Comparison of ENCODE assay signal across 24 cellular contexts in the genomic region with DNA sequence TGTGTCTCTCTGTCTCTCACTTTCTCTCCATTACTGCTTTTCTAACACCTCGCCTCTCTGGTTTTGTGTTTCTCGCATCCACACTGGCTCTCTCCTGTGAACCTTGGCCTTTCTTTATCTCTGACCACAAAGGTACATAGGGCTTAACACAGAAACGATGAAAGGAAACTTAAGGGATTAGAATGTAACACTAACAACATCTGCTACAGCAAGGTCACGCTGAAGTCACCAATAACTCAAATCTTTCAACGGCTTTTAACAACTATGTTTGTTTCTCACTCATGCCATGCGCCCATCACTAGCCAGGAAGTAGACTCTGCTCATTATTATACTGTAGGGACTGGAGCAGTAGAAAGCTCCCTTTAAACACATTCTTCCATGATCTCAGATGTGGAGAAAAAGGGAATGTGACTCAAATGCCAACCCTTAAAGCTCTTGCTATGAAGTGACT. TPM values are rescaled to one million over a fixed set of nuclear protein-coding genes. Genes with fewer than 3 reads are reported as not detected.
A peak's percentile ranks its signal among the peaks of the same experiment; 100 is the strongest.
DNase-seq lines count a peak whose midpoint lies in the region; ATAC-seq, FAIRE-seq and TF ChIP-seq lines count a peak whose summit lies in the region.
"Had no signal": no experiment of that assay in that cellular context is flagged by ENCODE, and none has a peak within 500 bp of the region (broad histone marks: within the 10 kb centered on the region; RNA-seq: fewer than 3 reads in every experiment).

No MANE protein-coding gene starts in this region.

- in situ Hi-C loops in K562 (cut with MboI) = no loop called here

- CTCF ChIA-PET in K562 (lab: Yijun Ruan, JAX; ENCODE audit: low intra/inter-chr PET ratio) = no interaction called here

- H3K36me3 Mint-ChIP-seq in GM23338 (ENCODE audit: low read depth) = no peaks in the 10 kb centered on the region
- H3K36me3 Mint-ChIP-seq: activated naive CD8-positive, alpha-beta T cell treated with anti-CD3 and anti-CD28 coated beads for 36 hours; CD8-positive, alpha-beta T cell; immature natural killer cell had no signal

- WGBS in K562 (ENCODE audit: insufficient coverage, low coverage, missing lambda C conversion rate) = 0% methylated on average over 6 of the region's 6 CpGs

- H3K36me3 ChIP-seq in GM23338 (ENCODE audit: insufficient read depth) = no peaks in the 10 kb centered on the region
- no peaks in the 10 kb centered on the region for H3K36me3 ChIP-seq in K562 (ENCODE audit: control insufficient read depth, insufficient read depth, low read length)
- H3K36me3 ChIP-seq: gastroesophageal sphincter had no signal

- no peaks in the 10 kb centered on the region for H3K9me1 ChIP-seq in K562 (ENCODE audit: control insufficient read depth, insufficient read depth, low read length)

- H3K4me1 ChIP-seq in GM23338 (ENCODE audit: insufficient read depth) (no peaks in the 10 kb centered on the region), K562 (replicated peaks in 1 of 2; ENCODE audit: control insufficient read depth in 2 of 2, insufficient read depth in 2 of 2, low read length in 2 of 2) (no peaks in the 10 kb centered on the region)
- H3K4me1 ChIP-seq: A549, gastroesophageal sphincter had no signal

- TF ChIP-seq RAD21 in K562 (CRISPR knock-in tag; conservative IDR thresholded peaks at IDR 0.05 in 1 of 2, IDR thresholded peaks at IDR 0.05 in 1 of 2) = no peak

- H3K4me2 ChIP-seq in GM23338 (no peak overlapping the region), K562 (ENCODE audit: insufficient read depth, low read length) (no peak overlapping the region)
- H3K4me2 ChIP-seq: A549 had no signal

- H3K4me1 Mint-ChIP-seq in GM23338 = peaks cover 4% of the 10 kb centered on the region; the same call in 1 of the 3 replicates
- H3K4me1 Mint-ChIP-seq: activated CD4-positive, alpha-beta T cell treated with anti-CD3 and anti-CD28 coated beads for 36 hours; activated naive CD8-positive, alpha-beta T cell treated with anti-CD3 and anti-CD28 coated beads for 36 hours; immature natural killer cell had no signal

- H3K9me3 Mint-ChIP-seq in GM23338 = no peaks in the 10 kb centered on the region
- H3K9me3 Mint-ChIP-seq: activated naive CD8-positive, alpha-beta T cell treated with anti-CD3 and anti-CD28 coated beads for 36 hours; activated T-cell treated with anti-CD3 and anti-CD28 coated beads, Interleukin-2, amount 50 U/mL, for 24 hours; CD8-positive, alpha-beta T cell; immature natural killer cell had no signal

- H3K9me2 ChIP-seq in GM23338 (ENCODE audit: insufficient read depth) = no peaks in the 10 kb centered on the region

- no peak overlapping the region for H3K27ac Mint-ChIP-seq in GM23338
- H3K27ac Mint-ChIP-seq: activated CD4-positive, alpha-beta T cell treated with anti-CD3 and anti-CD28 coated beads for 36 hours; activated naive CD8-positive, alpha-beta T cell treated with anti-CD3 and anti-CD28 coated beads for 36 hours; activated T-cell treated with anti-CD3 and anti-CD28 coated beads, Interleukin-2, amount 50 U/mL, for 24 hours; CD8-positive, alpha-beta T cell; immature natural killer cell had no signal

- TF ChIP-seq CTCF in AG10803 (conservative IDR thresholded peaks at IDR 0.05; ENCODE audit: low read length) = no peak
- TF ChIP-seq CTCF in GM23338 (conservative IDR thresholded peaks at IDR 0.05; ENCODE audit: low read depth in 2 of 2) = no peak
- TF ChIP-seq CTCF in K562 (IDR thresholded peaks at IDR 0.05 in 2 of 3, conservative IDR thresholded peaks at IDR 0.05 in 1 of 3; ENCODE audit: insufficient read depth in 2 of 3, low read depth in 1 of 3, low read length in 3 of 3) = no peak

- H3K27me3 Mint-ChIP-seq in GM23338 (ENCODE audit: insufficient read depth, low read depth, poor library complexity) = peaks cover 2% of the 10 kb centered on the region
- H3K27me3 Mint-ChIP-seq: activated naive CD8-positive, alpha-beta T cell treated with anti-CD3 and anti-CD28 coated beads for 36 hours had no signal

- ATAC-seq in GM23338 = peak; percentile 35
- ATAC-seq in K562 = no peak
- ATAC-seq in HG03520 (IDR thresholded peaks at IDR 0.05; ENCODE audit: unreplicated experiment) = no peak
- no peak for ATAC-seq in HG02981 (IDR thresholded peaks at IDR 0.05; ENCODE audit: unreplicated experiment)
- no peak for ATAC-seq in HG03469 (IDR thresholded peaks at IDR 0.05; ENCODE audit: unreplicated experiment)
- ATAC-seq: A549; activated CD4-positive, alpha-beta T cell treated with anti-CD3 and anti-CD28 coated beads for 36 hours; CD8-positive, alpha-beta T cell; gastroesophageal sphincter had no signal

- H3K9ac ChIP-seq in K562 (ENCODE audit: insufficient read depth in 1 of 2, low read depth in 2 of 2, low read length in 2 of 2) = no peak overlapping the region

- H4K20me1 ChIP-seq in GM23338 (replicated peaks; ENCODE audit: insufficient read depth) (no peaks in the 10 kb centered on the region), K562 (replicated peaks; ENCODE audit: control insufficient read depth, insufficient read depth, low read length) (no peaks in the 10 kb centered on the region)

- TF ChIP-seq POLR2A in K562 (conservative IDR thresholded peaks at IDR 0.05) = no peak

- TF ChIP-seq EP300 in K562 (IDR thresholded peaks at IDR 0.05; ENCODE audit: low read length) = no peak

- no peak overlapping the region for H3K4me3 Mint-ChIP-seq in GM23338
- H3K4me3 Mint-ChIP-seq: activated CD4-positive, alpha-beta T cell treated with anti-CD3 and anti-CD28 coated beads for 36 hours; activated naive CD8-positive, alpha-beta T cell treated with anti-CD3 and anti-CD28 coated beads for 36 hours; activated T-cell treated with anti-CD3 and anti-CD28 coated beads, Interleukin-2, amount 50 U/mL, for 24 hours; CD8-positive, alpha-beta T cell; immature natural killer cell had no signal

- H3K79me2 ChIP-seq in GM23338 (replicated peaks; ENCODE audit: insufficient read depth) (no peaks in the 10 kb centered on the region), K562 (ENCODE audit: control insufficient read depth, insufficient read depth, low read length) (no peaks in the 10 kb centered on the region)

- POLR2A ChIA-PET in K562 (lab: Yijun Ruan, JAX) = no interaction called here

- FAIRE-seq in K562 (lab: Jason Lieb, UNC) = no peak
- FAIRE-seq: A549, endothelial cell of umbilical vein, HTR-8/SVneo had no signal

- H3K27me3 ChIP-seq in GM23338 (ENCODE audit: insufficient read depth) (no peaks in the 10 kb centered on the region), K562 (ENCODE audit: control insufficient read depth in 2 of 2, insufficient read depth in 2 of 2, low read length in 2 of 2) (peaks cover 6 to 8% of the 10 kb centered on the region in 2 experiments; a peak in 4 of 5 replicates)
- H3K27me3 ChIP-seq: gastroesophageal sphincter had no signal

- H2AFZ ChIP-seq in GM23338 (peak overlapping the region; percentile 86), K562 (ENCODE audit: low read depth, low read length) (no peak overlapping the region)

- H3F3A ChIP-seq in GM23338 (replicated peaks; ENCODE audit: low read depth) = no peaks in the 10 kb centered on the region

- intact Hi-C loops in K562 (cut with micrococcal nuclease) = no loop called here

- H3K9me3 ChIP-seq in K562 (replicated peaks; ENCODE audit: control insufficient read depth, insufficient read depth, low read depth, low read length) = no peaks in the 10 kb centered on the region
- H3K9me3 ChIP-seq: A549, gastroesophageal sphincter had no signal

- BruUV-seq in K562 (replicated peaks; lab: Mats Ljungman, UMichigan) = no TSS peak

- peak; percentile 59 for DNase-seq in AG10803 (ENCODE audit: low read depth)
- no peak for DNase-seq in GM23338 (ENCODE audit: low spot score)
- no peak for DNase-seq in K562 (ENCODE audit: extremely low read depth in 1 of 4, low spot score in 3 of 4)
- peak; percentile 36 for DNase-seq in myocyte (ENCODE audit: low read depth)
- no peak for DNase-seq in central memory CD4-positive, alpha-beta T cell
- DNase-seq: activated CD4-positive, alpha-beta T cell treated with anti-CD3 and anti-CD28 coated beads for 36 hours; activated naive CD8-positive, alpha-beta T cell treated with anti-CD3 and anti-CD28 coated beads for 36 hours; activated T-cell treated with anti-CD3 and anti-CD28 coated beads, Interleukin-2, amount 50 U/mL, for 24 hours; caudate nucleus; CD8-positive, alpha-beta T cell; GDM1; immature natural killer cell; posterior cingulate gyrus; Right ventricle myocardium superior had no signal

- no peak overlapping the region; the same call in 1 of the 2 replicates for H3K27ac ChIP-seq in GM23338 (ENCODE audit: low read depth)
- H3K27ac ChIP-seq in K562 (ENCODE audit: extremely low read depth, low read depth, low read length) = no peak overlapping the region
- H3K27ac ChIP-seq: A549, gastroesophageal sphincter had no signal

- H3K4me3 ChIP-seq in AG10803 (ENCODE audit: low read length) = no peak overlapping the region
- no peak overlapping the region for H3K4me3 ChIP-seq in GM23338
- no peak overlapping the region for H3K4me3 ChIP-seq in K562
- H3K4me3 ChIP-seq: A549, gastroesophageal sphincter had no signal

RNA-seq across cellular contexts. Expression of a gene that starts 9.3 kb away (rescaled TPM):
- not detected in 2 replicates for total RNA-seq in GM23338 (2014; rRNA removed; shearing (Covaris generic))
- polyA plus RNA-seq in GM23338 (2016; fragmentation: Nextera tagmentation; extraction: Ambion mirVana) = not detected in 2 replicates
- not detected in 2 replicates for total RNA-seq in K562 (2011; cell fraction: chromatin; rRNA removed; ENCODE audit: low replicate concordance)
- not detected in 2 replicates for total RNA-seq in K562 (2011; cell fraction: nucleolus; rRNA removed)
- not detected in 2 replicates for total RNA-seq in K562 (2011; cell fraction: nucleoplasm; rRNA removed)
- not detected in 2 replicates for total RNA-seq in K562 (2014; rRNA removed)
- not detected in 2 replicates for total RNA-seq in K562 (2014; rRNA removed; fragmentation: Illumina TruSeq; extraction: Trizol)
- total RNA-seq in K562 (2015; rRNA removed; fragmentation: Illumina TruSeq; extraction: Trizol) = not detected in 2 replicates
- not detected in 2 replicates for total RNA-seq in K562 (2021)
- not detected in 2 replicates for polyA plus RNA-seq in K562 (2011; rRNA removed)
- not detected in 2 replicates for polyA plus RNA-seq in K562 (2011; cell fraction: cytosol; rRNA removed)
- not detected in 2 replicates for polyA plus RNA-seq in K562 (2011; cell fraction: nucleus; rRNA removed)
- polyA plus RNA-seq in K562 (2012) = not detected in 2 replicates
- polyA plus RNA-seq in K562 (2014; fragmentation: Illumina TruSeq; extraction: Trizol) = not detected in 2 replicates
- polyA plus RNA-seq in K562 (2014; fragmentation: Nextera tagmentation; extraction: Ambion mirVana) = not detected
- polyA plus RNA-seq in K562 (2014; rRNA removed) = not detected in 2 replicates
- polyA minus RNA-seq in K562 (2011; rRNA and poly(A)+ RNA removed) = not detected in 2 replicates
- polyA minus RNA-seq in K562 (2011; cell fraction: cytosol; rRNA and poly(A)+ RNA removed) = not detected in 2 replicates
- polyA minus RNA-seq in K562 (2011; cell fraction: nucleus; rRNA and poly(A)+ RNA removed) = not detected in 2 replicates
- not detected in 2 replicates for total RNA-seq in myocyte
- polyA plus RNA-seq in myocyte (2012) = not detected
- total RNA-seq: activated CD4-positive, alpha-beta T cell treated with anti-CD3 and anti-CD28 coated beads for 36 hours; activated naive CD8-positive, alpha-beta T cell treated with anti-CD3 and anti-CD28 coated beads for 36 hours; CD8-positive, alpha-beta T cell; endothelial cell of umbilical vein; gastroesophageal sphincter; mesenteric fat pad; Right ventricle myocardium superior; subcutaneous adipose tissue; T-helper 2 cell treated with Interferon-gamma antibody and Interleukin-4, amounts not matched to agents 100 ng/mL and 5 ng/mL, for 36 hours had no signal
- polyA plus RNA-seq: A549, endothelial cell of umbilical vein, immature natural killer cell had no signal

RNA-seq across cellular contexts. Expression of a gene that starts 15.9 kb away (rescaled TPM):
- total RNA-seq in GM23338 (2014; rRNA removed; shearing (Covaris generic)) = 2.6 TPM in 1 of 2 replicates, not detected in the other
- polyA plus RNA-seq in GM23338 (2016; fragmentation: Nextera tagmentation; extraction: Ambion mirVana) (not detected in 2 replicates), K562 (2011; rRNA removed) (not detected in 2 replicates), K562 (2014; fragmentation: Illumina TruSeq; extraction: Trizol) (not detected in 2 replicates), K562 (2014; fragmentation: Nextera tagmentation; extraction: Ambion mirVana) (not detected), K562 (2014; rRNA removed) (not detected in 2 replicates)
- total RNA-seq in K562 (2011; cell fraction: chromatin; rRNA removed; ENCODE audit: low replicate concordance) = 0.39 and 1.4 TPM in 2 replicates
- total RNA-seq in K562 (2011; cell fraction: nucleolus; rRNA removed) = 0.39 TPM in 1 of 2 replicates, not detected in the other
- 1.2 and 2.4 TPM in 2 replicates for total RNA-seq in K562 (2011; cell fraction: nucleoplasm; rRNA removed)
- total RNA-seq in K562 (2014; rRNA removed) (not detected in 2 replicates), K562 (2014; rRNA removed; fragmentation: Illumina TruSeq; extraction: Trizol) (not detected in 2 replicates), K562 (2015; rRNA removed; fragmentation: Illumina TruSeq; extraction: Trizol) (not detected in 2 replicates), K562 (2021) (not detected in 2 replicates), myocyte (not detected in 2 replicates)
- not detected in 2 replicates for polyA plus RNA-seq in K562 (2011; cell fraction: cytosol; rRNA removed)
- polyA plus RNA-seq in K562 (2011; cell fraction: nucleus; rRNA removed) = 0.30 TPM in 1 of 2 replicates, not detected in the other
- polyA plus RNA-seq in K562 (2012) = not detected in 2 replicates
- 0.21 and 0.45 TPM in 2 replicates for polyA minus RNA-seq in K562 (2011; rRNA and poly(A)+ RNA removed)
- polyA minus RNA-seq in K562 (2011; cell fraction: cytosol; rRNA and poly(A)+ RNA removed) = not detected in 2 replicates
- 0.67 and 1.4 TPM in 2 replicates for polyA minus RNA-seq in K562 (2011; cell fraction: nucleus; rRNA and poly(A)+ RNA removed)
- polyA plus RNA-seq in myocyte (2012) = not detected
- total RNA-seq: activated CD4-positive, alpha-beta T cell treated with anti-CD3 and anti-CD28 coated beads for 36 hours; activated naive CD8-positive, alpha-beta T cell treated with anti-CD3 and anti-CD28 coated beads for 36 hours; CD8-positive, alpha-beta T cell; endothelial cell of umbilical vein; gastroesophageal sphincter; mesenteric fat pad; subcutaneous adipose tissue; T-helper 2 cell treated with Interferon-gamma antibody and Interleukin-4, amounts not matched to agents 100 ng/mL and 5 ng/mL, for 36 hours had no signal
- polyA plus RNA-seq: A549, endothelial cell of umbilical vein, immature natural killer cell had no signal

Comparison
In these comparisons a context has a peak if more than half of its experiments do, and no peak if none do; other contexts are left out.
1. DNase-seq: peak in AG10803 (single experiment) and myocyte (single experiment); none in GM23338 (single experiment), K562 (0 of 4) and central memory CD4-positive, alpha-beta T cell (single experiment).